In genomic region chr10:4754143-4754542, GRCh38 we compare ENCODE assay signal across 8 cellular contexts.
"Had no signal": no experiment of that assay in that cellular context is flagged by ENCODE, and none has a peak within 500 bp of the region (broad histone marks: within the 10 kb centered on the region; RNA-seq: fewer than 3 reads in every experiment).

No MANE protein-coding gene starts in this region.

- H3K9ac ChIP-seq: GM23248 had no signal

- H3K4me1 Mint-ChIP-seq: IgD-negative memory B cell had no signal

- H3K27ac Mint-ChIP-seq: IgD-negative memory B cell had no signal

- H3K36me3 ChIP-seq: HAP-1 had no signal

- H3K27ac ChIP-seq: GM23248 had no signal

- H2AFZ ChIP-seq: GM23248 had no signal

- H3K36me3 Mint-ChIP-seq: IgD-negative memory B cell had no signal

- ATAC-seq: HCT116 had no signal

- H3K9me3 Mint-ChIP-seq: HFFc6, IgD-negative memory B cell had no signal

- H3K4me1 ChIP-seq: HAP-1 had no signal

- H3K9me3 ChIP-seq: HAP-1 had no signal

- H3K4me3 Mint-ChIP-seq: HFFc6, IgD-negative memory B cell had no signal

- DNase-seq: GM23248, GOT3, H7, HFFc6 had no signal

- H3K4me3 ChIP-seq: GM23248, HAP-1 had no signal

- FAIRE-seq: HTR-8/SVneo had no signal
